In genomic region chr17:28957992-28958355, GRCh38 we compare ENCODE assay signal across 39 cellular contexts. TPM values are rescaled to one million over a fixed set of nuclear protein-coding genes. Genes with fewer than 3 reads are reported as not detected.
"Had no signal": no experiment of that assay in that cellular context is flagged by ENCODE, and none has a peak within 500 bp of the region (broad histone marks: within the 10 kb centered on the region; RNA-seq: fewer than 3 reads in every experiment).

No MANE protein-coding gene starts in this region.

- H3K9me3 Mint-ChIP-seq: activated CD4-positive, alpha-beta T cell treated with anti-CD3 and anti-CD28 coated beads, Interleukin-2, amount 10 ng/mL, durations not matched to agents 24 days and 14 days; activated CD8-positive, alpha-beta T cell treated with anti-CD3 and anti-CD28 coated beads for 36 hours; activated naive CD8-positive, alpha-beta T cell treated with anti-CD3 and anti-CD28 coated beads for 36 hours; activated T-cell treated with anti-CD3 and anti-CD28 coated beads, Interleukin-2, amount 50 U/mL, for 4 hours; activated T-helper 1 cell treated with anti-CD3 and anti-CD28 coated beads, Interleukin-12 subunit alpha, Interleukin-12 subunit beta, Interleukin-2, Interleukin-4 antibody, amounts not matched to agents 30 ng/mL and 10 ng/mL and 1 ng/mL, durations not matched to agents 14 hours and 24 hours and 36 hours; central memory CD8-positive, alpha-beta T cell had no signal

- H3K36me3 Mint-ChIP-seq: activated naive CD8-positive, alpha-beta T cell treated with anti-CD3 and anti-CD28 coated beads for 36 hours had no signal

- H3K4me3 ChIP-seq: cardiac muscle cell, PC-9 had no signal

- DNase-seq: activated CD4-positive, alpha-beta T cell treated with anti-CD3 and anti-CD28 coated beads, Interleukin-2, amount 10 ng/mL, durations not matched to agents 24 days and 14 days; activated CD4-positive, alpha-beta T cell treated with anti-CD3 and anti-CD28 coated beads, Interleukin-2, amount 50 U/mL, for 4 hours; activated CD8-positive, alpha-beta T cell treated with anti-CD3 and anti-CD28 coated beads for 36 hours; activated naive CD4-positive, alpha-beta T cell; activated naive CD4-positive, alpha-beta T cell treated with anti-CD3 and anti-CD28 coated beads, Interleukin-2, amount 50 U/mL, for 16 hours; activated naive CD8-positive, alpha-beta T cell treated with anti-CD3 and anti-CD28 coated beads for 36 hours; activated T-cell treated with anti-CD3 and anti-CD28 coated beads, Interleukin-2, amount 50 U/mL, for 4 hours; amniotic stem cell; Karpas-422; KBM-7; NCI-H1048; NCI-H1105 treated with DMSO at 0.1 percent for 48 hours; NCI-H1436; NCI-H1694; NCI-H1930; NCI-H2081 treated with DMSO at 0.1 percent for 48 hours; NCI-H226; NCI-H510A; NCI-H526; NCI-H748 treated with DMSO at 0.1 percent for 48 hours; NK-92 treated with Interleukin-12 subunit alpha and Interleukin-12 subunit beta, amount 100 ng/mL, for 24 hours; PC-9; SIG-M5; T-helper 1 cell; T-helper 2 cell; T-helper 9 cell; WERI-Rb-1 had no signal

- H3K4me3 Mint-ChIP-seq: activated CD4-positive, alpha-beta T cell treated with anti-CD3 and anti-CD28 coated beads, Interleukin-2, amount 10 ng/mL, durations not matched to agents 24 days and 14 days; activated CD8-positive, alpha-beta T cell treated with anti-CD3 and anti-CD28 coated beads for 36 hours; activated naive CD8-positive, alpha-beta T cell treated with anti-CD3 and anti-CD28 coated beads for 36 hours; activated T-cell treated with anti-CD3 and anti-CD28 coated beads, Interleukin-2, amount 50 U/mL, for 4 hours; activated T-helper 1 cell treated with anti-CD3 and anti-CD28 coated beads, Interleukin-12 subunit alpha, Interleukin-12 subunit beta, Interleukin-2, Interleukin-4 antibody, amounts not matched to agents 30 ng/mL and 10 ng/mL and 1 ng/mL, durations not matched to agents 14 hours and 24 hours and 36 hours; central memory CD8-positive, alpha-beta T cell had no signal

- H3K27ac ChIP-seq: cardiac muscle cell, PC-9, RWPE1, WERI-Rb-1 had no signal

- H3K27ac Mint-ChIP-seq: activated CD4-positive, alpha-beta T cell treated with anti-CD3 and anti-CD28 coated beads, Interleukin-2, amount 10 ng/mL, durations not matched to agents 24 days and 14 days; activated CD8-positive, alpha-beta T cell treated with anti-CD3 and anti-CD28 coated beads for 36 hours; activated naive CD8-positive, alpha-beta T cell treated with anti-CD3 and anti-CD28 coated beads for 36 hours; activated T-helper 1 cell treated with anti-CD3 and anti-CD28 coated beads, Interleukin-12 subunit alpha, Interleukin-12 subunit beta, Interleukin-2, Interleukin-4 antibody, amounts not matched to agents 30 ng/mL and 10 ng/mL and 1 ng/mL, durations not matched to agents 14 hours and 24 hours and 36 hours had no signal

- H3K36me3 ChIP-seq: cardiac muscle cell had no signal

- FAIRE-seq: RCC 7860 had no signal

- H3K27me3 Mint-ChIP-seq: activated CD8-positive, alpha-beta T cell treated with anti-CD3 and anti-CD28 coated beads for 36 hours; activated naive CD8-positive, alpha-beta T cell treated with anti-CD3 and anti-CD28 coated beads for 36 hours had no signal

- H3K27me3 ChIP-seq: cardiac muscle cell had no signal

- ATAC-seq: activated CD8-positive, alpha-beta T cell treated with anti-CD3 and anti-CD28 coated beads for 36 hours; activated T-cell treated with anti-CD3 and anti-CD28 coated beads, Interleukin-2, amount 50 U/mL, for 4 hours; Right ventricle myocardium inferior; SK-N-SH treated with all-trans-retinoic acid at 6 μM for 48 hours had no signal

- H3K4me1 Mint-ChIP-seq: activated naive CD8-positive, alpha-beta T cell treated with anti-CD3 and anti-CD28 coated beads for 36 hours; central memory CD8-positive, alpha-beta T cell had no signal

RNA-seq across cellular contexts. Expression of gene SEZ6, which starts 47.9 kb away (rescaled TPM):
- total RNA-seq: activated CD4-positive, alpha-beta T cell treated with anti-CD3 and anti-CD28 coated beads, Interleukin-2, amount 10 ng/mL, durations not matched to agents 24 days and 14 days; activated CD8-positive, alpha-beta memory T cell treated with anti-CD3 and anti-CD28 coated beads for 36 hours; activated CD8-positive, alpha-beta T cell treated with anti-CD3 and anti-CD28 coated beads for 36 hours; activated naive CD8-positive, alpha-beta T cell treated with anti-CD3 and anti-CD28 coated beads for 36 hours; activated T-cell treated with anti-CD3 and anti-CD28 coated beads, Interleukin-2, amount 50 U/mL, for 4 hours; activated T-helper 1 cell treated with anti-CD3 and anti-CD28 coated beads, Interleukin-12 subunit alpha, Interleukin-12 subunit beta, Interleukin-2, Interleukin-4 antibody, amounts not matched to agents 30 ng/mL and 10 ng/mL and 1 ng/mL, durations not matched to agents 14 hours and 24 hours and 36 hours; aorta; MCF 10A; OCI-LY7; PC-9; Right ventricle myocardium inferior; SK-MEL-5 had no signal
- polyA plus RNA-seq: aorta had no signal
